ENCODE assay signal across 2 cellular contexts in genomic region chr7:144955422-144955821, GRCh38.
"Had no signal": no experiment of that assay in that cellular context is flagged by ENCODE, and none has a peak within 500 bp of the region (broad histone marks: within the 10 kb centered on the region; RNA-seq: fewer than 3 reads in every experiment).

No MANE protein-coding gene starts in this region.

- DNase-seq: GDM1, GF-D8 had no signal
